Comparison of ENCODE assay signal across 2 cellular contexts in the genomic region with DNA sequence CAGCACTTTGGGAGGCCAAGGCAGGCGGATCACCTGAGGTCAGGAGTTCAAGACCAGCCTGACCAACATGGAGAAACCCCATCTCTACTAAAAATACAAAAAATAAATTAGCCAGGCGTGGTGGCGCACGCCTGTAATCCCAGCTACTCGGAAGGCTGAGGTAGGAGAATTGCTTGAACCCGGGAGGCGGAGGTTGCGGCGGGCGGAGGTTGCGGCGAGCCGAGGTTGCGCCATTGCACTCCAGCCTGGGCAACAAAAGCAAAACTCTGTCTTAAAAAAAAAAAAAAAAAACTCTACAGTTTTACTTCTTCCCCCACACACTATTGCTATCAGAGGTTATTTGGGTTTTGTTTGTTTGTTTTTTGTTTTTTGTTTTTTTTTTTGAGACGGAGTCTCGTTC. TPM values are rescaled to one million over a fixed set of nuclear protein-coding genes. Genes with fewer than 3 reads are reported as not detected.
"Had no signal": no experiment of that assay in that cellular context is flagged by ENCODE, and none has a peak within 500 bp of the region (broad histone marks: within the 10 kb centered on the region; RNA-seq: fewer than 3 reads in every experiment).

No MANE protein-coding gene starts in this region.

RNA-seq across cellular contexts. Expression of gene KLHL4, which starts 38.9 kb away (rescaled TPM):
- total RNA-seq: mononuclear cell; naive thymus-derived CD4-positive, alpha-beta T cell had no signal
